In the genomic region with DNA sequence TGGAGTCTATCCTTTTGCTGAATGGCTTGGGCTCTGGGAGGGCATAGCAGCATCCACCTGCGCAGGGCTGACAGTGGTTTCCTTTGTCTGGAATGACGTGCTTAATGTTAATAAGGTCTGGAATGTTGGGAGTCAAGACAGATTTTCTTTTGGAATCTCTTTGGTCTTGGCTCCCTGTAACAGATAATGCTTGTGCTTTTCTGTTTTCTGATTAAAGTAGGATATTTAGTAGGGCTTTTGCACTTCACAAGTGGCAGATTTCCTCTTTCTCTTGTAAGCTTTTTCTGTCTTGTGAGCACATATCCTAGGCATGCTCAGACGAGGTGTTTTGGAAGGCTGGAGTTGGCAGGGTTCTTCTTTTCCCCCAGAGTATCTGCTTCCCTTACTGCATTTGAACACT, we compare ENCODE assay signal across 13 cellular contexts.
A peak's percentile ranks its signal among the peaks of the same experiment; 100 is the strongest.
DNase-seq lines count a peak whose midpoint lies in the region; ATAC-seq and TF ChIP-seq lines count a peak whose summit lies in the region.
"Had no signal": no experiment of that assay in that cellular context is flagged by ENCODE, and none has a peak within 500 bp of the region (broad histone marks: within the 10 kb centered on the region; RNA-seq: fewer than 3 reads in every experiment).

No MANE protein-coding gene starts in this region.

- in situ Hi-C loops in IMR-90 (cut with MboI; ENCODE audit: low sequenced_read_pairs) = no loop called here

- peak; percentile 34 for DNase-seq in IMR-90
- DNase-seq in esophagus squamous epithelium (lab: John Stamatoyannopoulos, UW) = no peak
- DNase-seq in myocyte (ENCODE audit: low read depth) = peak; percentile 17
- no peak for DNase-seq in thoracic aorta (ENCODE audit: low spot score)
- no peak for DNase-seq in OCI-LY7 (ENCODE audit: low spot score)
- no peak for DNase-seq in Peyer's patch
- no peak for DNase-seq in HuH-7 (ENCODE audit: low spot score)
- DNase-seq: activated CD4-positive, alpha-beta memory T cell treated with anti-CD3 and anti-CD28 coated beads, Interleukin-2, amount 10 ng/mL, durations not matched to agents 7 days and 5 days; activated naive CD4-positive, alpha-beta T cell treated with anti-CD3 and anti-CD28 coated beads, Interleukin-2, amount 10 ng/mL, durations not matched to agents 7 days and 5 days; CD4-positive, alpha-beta memory T cell; NCI-H2081 treated with DMSO at 0.1 percent for 48 hours; stimulated activated CD4-positive, alpha-beta T cell treated with anti-CD3 and anti-CD28 coated beads, Interleukin-4, amount 100 ng/mL, for 24 hours had no signal

- peak overlapping the region; percentile 43; the same call in 1 of the 2 replicates for H3K14ac ChIP-seq in IMR-90 (replicated peaks; ENCODE audit: low read depth, low read length)

- no peak for TF ChIP-seq CTCF in IMR-90 (conservative IDR thresholded peaks at IDR 0.05; ENCODE audit: low read depth, low read length)
- no peak for TF ChIP-seq CTCF in esophagus squamous epithelium (IDR thresholded peaks at IDR 0.05)
- no peak for TF ChIP-seq CTCF in thoracic aorta (IDR thresholded peaks at IDR 0.05)
- no peak for TF ChIP-seq CTCF in OCI-LY7 (conservative IDR thresholded peaks at IDR 0.05; ENCODE audit: low read length)
- TF ChIP-seq CTCF in Peyer's patch (IDR thresholded peaks at IDR 0.05) = no peak

- dilution Hi-C loops in IMR-90 (cut with HindIII; ENCODE audit: low sequenced_read_pairs, unreplicated experiment) = no loop called here

- H3K56ac ChIP-seq in IMR-90 (ENCODE audit: extremely low read depth, insufficient read depth, low read length) = no peak overlapping the region

- no peak overlapping the region for H3K9ac ChIP-seq in IMR-90 (ENCODE audit: low read depth, low read length)

- BruUV-seq in IMR-90 (replicated peaks; lab: Mats Ljungman, UMichigan) (no TSS peak), OCI-LY7 (replicated peaks; lab: Mats Ljungman, UMichigan) (no TSS peak)

- H3K4me2 ChIP-seq in IMR-90 (ENCODE audit: low read depth, low read length) (no peak overlapping the region; the same call in 1 of the 2 replicates), OCI-LY7 (ENCODE audit: low read length) (no peak overlapping the region)

- WGBS in IMR-90 (ENCODE audit: extremely low coverage in 2 of 2, insufficient read length in 1 of 2), 2 experiments = no CpG with 5 or more reads among the region's 3 CpGs
- WGBS in esophagus squamous epithelium, 2 donors = 41 to 53% methylated on average over 3 of the region's 3 CpGs

- H3K9me3 ChIP-seq in IMR-90 (ENCODE audit: control insufficient read depth, insufficient read depth, low read length) (no peaks in the 10 kb centered on the region), esophagus squamous epithelium (no peaks in the 10 kb centered on the region), thoracic aorta (no peaks in the 10 kb centered on the region), OCI-LY7 (ENCODE audit: low read length) (no peaks in the 10 kb centered on the region), Peyer's patch (no peaks in the 10 kb centered on the region)

- H3K36me3 ChIP-seq in IMR-90 (ENCODE audit: control insufficient read depth, insufficient read depth, low read length) = peaks cover 31% of the 10 kb centered on the region
- no peaks in the 10 kb centered on the region for H3K36me3 ChIP-seq in esophagus squamous epithelium
- no peaks in the 10 kb centered on the region for H3K36me3 ChIP-seq in thoracic aorta
- H3K36me3 ChIP-seq in OCI-LY7 (ENCODE audit: insufficient read depth, low read length) = no peaks in the 10 kb centered on the region
- peaks cover 0 to 4% (median 0%) of the 10 kb centered on the region in 3 donors for H3K36me3 ChIP-seq in Peyer's patch

- H3K9me2 ChIP-seq in OCI-LY7 (ENCODE audit: insufficient read depth, low read length) = no peaks in the 10 kb centered on the region

- H4K5ac ChIP-seq in IMR-90 (ENCODE audit: low read depth, low read length) = peak overlapping the region; percentile 53; the same call in 1 of the 2 replicates

- peak overlapping the region; percentile 63 for H4K91ac ChIP-seq in IMR-90 (ENCODE audit: insufficient read depth, low read depth, low read length)

- 0 out of 2 replicates have a peak overlapping the region, but pooled peaks have one; percentile 1 for H3K27ac ChIP-seq in IMR-90 (ENCODE audit: insufficient read depth, low read length)
- peak overlapping the region in 3 of 4 donors; percentile 73 to 86 (median 80) for H3K27ac ChIP-seq in esophagus squamous epithelium
- peak overlapping the region; percentile 91 for H3K27ac ChIP-seq in thoracic aorta
- no peak overlapping the region for H3K27ac ChIP-seq in OCI-LY7 (ENCODE audit: low read depth, low read length, poor library complexity, severe bottlenecking)
- peak overlapping the region in 1 of 4 donors; percentile 43 for H3K27ac ChIP-seq in Peyer's patch

- peak overlapping the region; percentile 17; the same call in 1 of the 2 replicates for H3K23ac ChIP-seq in IMR-90 (ENCODE audit: low read depth, low read length)

- no peak for TF ChIP-seq RAD21 in IMR-90 (IDR thresholded peaks at IDR 0.05; ENCODE audit: low read length)

- H2BK15ac ChIP-seq in IMR-90 (ENCODE audit: low read depth, low read length) = peak overlapping the region; percentile 41; the same call in 1 of the 3 replicates

- H3K4me1 ChIP-seq in IMR-90 (ENCODE audit: control insufficient read depth, insufficient read depth, low read length) (peaks cover 23% of the 10 kb centered on the region), esophagus squamous epithelium (peaks cover 0 to 57% (median 40%) of the 10 kb centered on the region in 3 donors), thoracic aorta (ENCODE audit: control insufficient read depth in 1 of 2, low read depth in 2 of 2) (peaks cover 72 to 92% of the 10 kb centered on the region in 2 donors), OCI-LY7 (ENCODE audit: insufficient read depth, low read length, poor library complexity, severe bottlenecking) (no peaks in the 10 kb centered on the region), Peyer's patch (peaks cover 0 to 8% (median 0%) of the 10 kb centered on the region in 4 donors)

- TF ChIP-seq POLR2A in IMR-90 (IDR thresholded peaks at IDR 0.05; ENCODE audit: low read depth, low read length) (no peak), esophagus squamous epithelium (IDR thresholded peaks at IDR 0.05) (no peak), Peyer's patch (IDR thresholded peaks at IDR 0.05) (no peak)

- peak overlapping the region; percentile 48 for H2BK120ac ChIP-seq in IMR-90 (ENCODE audit: low read depth, low read length)

- no peaks in the 10 kb centered on the region for H3K79me2 ChIP-seq in OCI-LY7 (ENCODE audit: insufficient read depth, low read depth, low read length)

- CTCF ChIA-PET in IMR-90 (lab: Yijun Ruan, JAX) = no interaction called here
- CTCF ChIA-PET in OCI-LY7 (lab: Charles Lee; ENCODE audit: unreplicated experiment) = no interaction called here

- H3K4ac ChIP-seq in IMR-90 (ENCODE audit: low read depth, low read length) = peak overlapping the region; percentile 41; the same call in 1 of the 2 replicates

- H3K18ac ChIP-seq in IMR-90 (ENCODE audit: low read depth, low read length) = peak overlapping the region; percentile 42

- H4K8ac ChIP-seq in IMR-90 (ENCODE audit: low read depth in 2 of 2, low read length in 2 of 2) = peak overlapping the region in 1 of 2 experiments; percentile 62; a peak in 2 of 4 replicates

- H4K20me1 ChIP-seq in IMR-90 (ENCODE audit: insufficient read depth, low read length) (peaks cover 16% of the 10 kb centered on the region), OCI-LY7 (ENCODE audit: insufficient read depth, low read length) (no peaks in the 10 kb centered on the region)

- H3K79me1 ChIP-seq in IMR-90 (ENCODE audit: low read depth in 1 of 2, low read length in 2 of 2) = peaks cover 39 to 65% of the 10 kb centered on the region in 2 experiments

- intact Hi-C loops in IMR-90 (cut with micrococcal nuclease) (no loop called here), esophagus squamous epithelium (cut with DNase I) (no loop called here), OCI-LY7 (cut with micrococcal nuclease; ENCODE audit: unreplicated experiment) (no loop called here)

- no peak; the same call in 1 of the 2 replicates for ATAC-seq in IMR-90 (ENCODE audit: low read depth)
- no peak for ATAC-seq in thoracic aorta (ENCODE audit: insufficient number of reproducible peaks, low FRiP score, low read depth)
- ATAC-seq in HG02678 (IDR thresholded peaks at IDR 0.05; ENCODE audit: unreplicated experiment) = no peak

- H3K27me3 ChIP-seq in IMR-90 (ENCODE audit: control insufficient read depth, insufficient read depth, low read length) (no peaks in the 10 kb centered on the region), esophagus squamous epithelium (no peaks in the 10 kb centered on the region), thoracic aorta (replicated peaks; ENCODE audit: insufficient read depth) (no peaks in the 10 kb centered on the region), Peyer's patch (no peaks in the 10 kb centered on the region)

- H2BK20ac ChIP-seq in IMR-90 (ENCODE audit: low read depth, low read length) = peak overlapping the region; percentile 38; the same call in 1 of the 2 replicates

- POLR2A ChIA-PET in IMR-90 (lab: Charles Lee; ENCODE audit: unreplicated experiment) = no interaction called here
- POLR2A ChIA-PET in OCI-LY7 (lab: Charles Lee) = interaction anchor here (0.6 kb wide), 1 partner anchor 216 kb away, joined by 3 read pairs; no protein-coding TSS in a partner anchor

- H2AFZ ChIP-seq in IMR-90 (replicated peaks; ENCODE audit: low read length, poor library complexity) (no peak overlapping the region), OCI-LY7 (ENCODE audit: low read length) (no peak overlapping the region)

- no peak overlapping the region for H3K4me3 ChIP-seq in IMR-90 (ENCODE audit: insufficient read depth, low read depth, low read length)
- H3K4me3 ChIP-seq in esophagus squamous epithelium = no peak overlapping the region
- peak overlapping the region; percentile 22 for H3K4me3 ChIP-seq in thoracic aorta
- H3K4me3 ChIP-seq in OCI-LY7 (ENCODE audit: low read depth, low read length, poor library complexity, severe bottlenecking) = no peak overlapping the region
- no peak overlapping the region for H3K4me3 ChIP-seq in Peyer's patch

- no peak overlapping the region for H2AK9ac ChIP-seq in IMR-90 (replicated peaks; ENCODE audit: low read depth, low read length, poor library complexity)

- H2AK5ac ChIP-seq in IMR-90 (ENCODE audit: low read depth, low read length) = peak overlapping the region; percentile 36

- H3K9me1 ChIP-seq in IMR-90 (ENCODE audit: insufficient read depth, low read length) = peaks cover 16% of the 10 kb centered on the region

- H2BK5ac ChIP-seq in IMR-90 (ENCODE audit: low read depth, low read length, poor library complexity, severe bottlenecking) = peak overlapping the region; percentile 69

TF ChIP-seq in IMR-90, 13 proteins besides CTCF, POLR2A, EP300 and RAD21 (continues in another document):
- TF ChIP-seq CHD1 (IDR thresholded peaks at IDR 0.05; ENCODE audit: low read depth, low read length) = no peak

Comparison
In these comparisons a context has a peak if more than half of its experiments do, and no peak if none do; other contexts are left out.
1. DNase-seq: peak in IMR-90 (single experiment) and myocyte (single experiment); none in esophagus squamous epithelium (single experiment), thoracic aorta (single experiment), OCI-LY7 (single experiment), Peyer's patch (0 of 3) and HuH-7 (single experiment).